21 cellular contexts compared by ENCODE assay signal in genomic region chr1:189349600-189349999, GRCh38.
"Had no signal": no experiment of that assay in that cellular context is flagged by ENCODE, and none has a peak within 500 bp of the region (broad histone marks: within the 10 kb centered on the region; RNA-seq: fewer than 3 reads in every experiment).

No MANE protein-coding gene starts in this region.

- H3K27ac ChIP-seq: epithelial cell of prostate, esophagus muscularis mucosa, gastroesophageal sphincter, left ventricle myocardium inferior, lower lobe of right lung, neutrophil, right atrium auricular region, stomach, thoracic aorta, transverse colon had no signal

- H3K4me1 Mint-ChIP-seq: immature natural killer cell, mesothelial cell of epicardium, natural killer cell had no signal

- H3K4me3 ChIP-seq: esophagus muscularis mucosa, gastroesophageal sphincter, left ventricle myocardium inferior, lower lobe of right lung, right atrium auricular region, stomach, thoracic aorta, transverse colon had no signal

- H3K27me3 ChIP-seq: esophagus muscularis mucosa, gastroesophageal sphincter, neutrophil, right atrium auricular region, stomach, transverse colon had no signal

- FAIRE-seq: endometrium, keratinocyte, small intestine had no signal

- H3K9me3 ChIP-seq: esophagus muscularis mucosa, gastroesophageal sphincter, lower lobe of right lung, neutrophil, right atrium auricular region, stomach, thoracic aorta, transverse colon had no signal

- H3K9me3 Mint-ChIP-seq: mesothelial cell of epicardium had no signal

- DNase-seq: effector memory CD4-positive, alpha-beta T cell; immature natural killer cell; left ventricle myocardium inferior; lower lobe of right lung; natural killer cell; small intestine; stimulated activated CD4-positive, alpha-beta T cell treated with anti-CD3 and anti-CD28 coated beads, Interleukin-12 subunit alpha, Interleukin-12 subunit beta, amount 100 ng/mL, for 4 hours; stimulated activated naive CD4-positive, alpha-beta T cell; stomach; substantia nigra; transverse colon had no signal

- H3K27me3 Mint-ChIP-seq: memory B cell had no signal

- ATAC-seq: gastroesophageal sphincter, lower lobe of right lung, natural killer cell had no signal

- H3K4me3 Mint-ChIP-seq: immature natural killer cell, memory B cell, mesothelial cell of epicardium, natural killer cell had no signal

- H3K36me3 ChIP-seq: esophagus muscularis mucosa, gastroesophageal sphincter, left ventricle myocardium inferior, lower lobe of right lung, neutrophil, right atrium auricular region, stomach, thoracic aorta, transverse colon had no signal

- H3K36me3 Mint-ChIP-seq: memory B cell, mesothelial cell of epicardium, natural killer cell had no signal

- H3K27ac Mint-ChIP-seq: immature natural killer cell, memory B cell, mesothelial cell of epicardium, natural killer cell had no signal

- H3K4me1 ChIP-seq: left ventricle myocardium inferior, lower lobe of right lung, right atrium auricular region, stomach, transverse colon had no signal
